Comparison of ENCODE assay signal across 9 cellular contexts in genomic region chr6:87879144-87879861, GRCh38.
DNase-seq lines count a peak whose midpoint lies in the region; ATAC-seq and TF ChIP-seq lines count a peak whose summit lies in the region.
"Had no signal": no experiment of that assay in that cellular context is flagged by ENCODE, and none has a peak within 500 bp of the region (broad histone marks: within the 10 kb centered on the region; RNA-seq: fewer than 3 reads in every experiment).

No MANE protein-coding gene starts in this region.

- DNase-seq in NCI-H2171 (lab: John Stamatoyannopoulos, UW) (peak; percentile 95), CD14-positive monocyte (ENCODE audit: low spot score) (no peak), HFFc6 (no peak)
- no peak for DNase-seq in activated T-cell treated with anti-CD3 and anti-CD28 coated beads, Interleukin-2, amount 50 U/mL, for 1 hour
- DNase-seq: NCI-H2029 treated with DMSO at 0.1 percent for 48 hours had no signal

- H3K4me1 Mint-ChIP-seq in stimulated activated memory B cell treated with anti-CD40 and anti-IgM and Interleukin-4, amounts not matched to agents 10 μg/mL and 1 μg/mL and 100 μg/mL, for 72 hours, result no peaks in the 10 kb centered on the region
- H3K4me1 Mint-ChIP-seq in CD14-positive monocyte (peaks cover 4% of the 10 kb centered on the region), HFFc6 (ENCODE audit: low read depth) (no peaks in the 10 kb centered on the region)
- H3K4me1 Mint-ChIP-seq: central memory CD8-positive, alpha-beta T cell had no signal

- H3K36me3 Mint-ChIP-seq in stimulated activated memory B cell treated with anti-CD40 and anti-IgM and Interleukin-4, amounts not matched to agents 10 μg/mL and 1 μg/mL and 100 μg/mL, for 72 hours, result no peaks in the 10 kb centered on the region
- H3K36me3 Mint-ChIP-seq in CD14-positive monocyte, result no peaks in the 10 kb centered on the region
- H3K36me3 Mint-ChIP-seq in HFFc6 (ENCODE audit: low read depth), result no peaks in the 10 kb centered on the region

- H3K9me3 Mint-ChIP-seq in stimulated activated memory B cell treated with anti-CD40 and anti-IgM and Interleukin-4, amounts not matched to agents 10 μg/mL and 1 μg/mL and 100 μg/mL, for 72 hours, result peaks cover 2% of the 10 kb centered on the region
- peaks cover 4 to 13% (median 8%) of the 10 kb centered on the region in 7 donors for H3K9me3 Mint-ChIP-seq in CD14-positive monocyte
- H3K9me3 Mint-ChIP-seq in HFFc6, result no peaks in the 10 kb centered on the region
- H3K9me3 Mint-ChIP-seq: central memory CD8-positive, alpha-beta T cell had no signal

- TF ChIP-seq CTCF in CD14-positive monocyte (IDR thresholded peaks at IDR 0.05) (no peak), HFFc6 (IDR thresholded peaks at IDR 0.05) (no peak)

- ATAC-seq in GM19023 (IDR thresholded peaks at IDR 0.05; ENCODE audit: unreplicated experiment) (peak; percentile 89), HG02798 (IDR thresholded peaks at IDR 0.05; ENCODE audit: poor library complexity, unreplicated experiment) (peak; percentile 85)
- peak; percentile 27 for ATAC-seq in stimulated activated memory B cell treated with anti-CD40 and anti-IgM and Interleukin-4, amounts not matched to agents 10 μg/mL and 1 μg/mL and 100 μg/mL, for 72 hours

- no peak overlapping the region for H3K27ac Mint-ChIP-seq in stimulated activated memory B cell treated with anti-CD40 and anti-IgM and Interleukin-4, amounts not matched to agents 10 μg/mL and 1 μg/mL and 100 μg/mL, for 72 hours
- no peak overlapping the region for H3K27ac Mint-ChIP-seq in CD14-positive monocyte
- H3K27ac Mint-ChIP-seq in HFFc6, result no peak overlapping the region

- H3K27me3 Mint-ChIP-seq in stimulated activated memory B cell treated with anti-CD40 and anti-IgM and Interleukin-4, amounts not matched to agents 10 μg/mL and 1 μg/mL and 100 μg/mL, for 72 hours, result peaks cover 13% of the 10 kb centered on the region
- H3K27me3 Mint-ChIP-seq in CD14-positive monocyte (ENCODE audit: low read depth in 3 of 3), result peaks cover 1 to 8% (median 6%) of the 10 kb centered on the region in 3 donors
- H3K27me3 Mint-ChIP-seq in HFFc6 (ENCODE audit: insufficient read depth), result peaks cover 9% of the 10 kb centered on the region

- intact Hi-C loops in CD14-positive monocyte (cut with micrococcal nuclease), result no loop called here

- H3K4me3 Mint-ChIP-seq in stimulated activated memory B cell treated with anti-CD40 and anti-IgM and Interleukin-4, amounts not matched to agents 10 μg/mL and 1 μg/mL and 100 μg/mL, for 72 hours, result no peak overlapping the region
- H3K4me3 Mint-ChIP-seq in CD14-positive monocyte, result no peak overlapping the region
- no peak overlapping the region for H3K4me3 Mint-ChIP-seq in HFFc6
- H3K4me3 Mint-ChIP-seq: central memory CD8-positive, alpha-beta T cell had no signal

Comparison
In these comparisons a context has a peak if more than half of its experiments do, and no peak if none do; other contexts are left out.
1. ATAC-seq: peak in every context shown above with its lines; median percentile 89 in GM19023; 85 in HG02798; 27 in stimulated activated memory B cell treated with anti-CD40 and anti-IgM and Interleukin-4, amounts not matched to agents 10 μg/mL and 1 μg/mL and 100 μg/mL, for 72 hours.